1 cellular context compared by ENCODE assay signal in the genomic region with DNA sequence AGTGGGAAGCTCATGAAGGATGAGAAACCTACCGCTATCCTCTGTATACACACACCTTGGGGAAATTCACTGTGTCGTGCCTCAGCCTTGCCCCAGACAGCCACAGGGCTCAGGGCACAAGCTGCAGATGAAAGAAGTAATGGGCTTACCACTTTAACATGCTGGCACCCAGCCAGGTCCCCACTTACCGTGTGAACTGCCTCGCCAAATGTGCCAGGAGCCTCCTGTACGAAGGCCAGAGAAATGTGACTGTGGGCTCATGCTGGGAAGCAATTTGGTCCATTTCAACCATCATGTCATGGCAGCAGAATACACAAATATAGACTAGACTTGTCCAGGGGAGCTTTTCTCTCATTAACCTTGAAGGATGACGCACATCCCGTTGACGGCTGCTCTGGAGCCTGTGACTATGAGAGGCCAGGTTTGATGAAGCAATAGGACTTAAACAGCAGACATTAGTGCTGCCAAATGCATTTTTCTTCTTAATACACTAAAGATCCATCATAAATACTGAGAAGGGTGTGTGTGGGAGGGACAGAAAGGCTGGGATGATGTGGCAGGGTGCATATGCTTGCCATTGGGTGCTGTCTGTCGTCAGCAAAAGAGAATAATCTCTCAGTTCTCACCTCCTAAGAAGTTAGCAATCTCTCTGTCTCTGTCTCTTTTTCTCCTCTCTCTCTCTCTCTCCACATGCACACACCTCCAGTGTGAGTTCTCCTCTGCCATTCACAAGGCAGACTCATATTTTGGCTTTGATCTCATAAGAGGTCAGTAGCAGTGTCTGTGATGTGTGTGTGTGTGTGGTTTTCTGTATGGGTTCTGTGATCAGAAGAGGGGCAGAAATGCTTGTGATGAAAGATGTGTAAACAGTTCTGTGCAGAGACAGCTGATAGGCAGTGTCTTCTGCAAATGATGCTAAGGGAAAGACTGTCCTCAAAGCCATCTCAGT.
TF ChIP-seq lines count a peak whose summit lies in the region.

No MANE protein-coding gene starts in this region.

TF ChIP-seq in IMR-90, 13 proteins besides CTCF, POLR2A, EP300 and RAD21:
- TF ChIP-seq FOS (IDR thresholded peaks at IDR 0.05; ENCODE audit: low read depth, low read length) (no peak), BHLHE40 (IDR thresholded peaks at IDR 0.05; ENCODE audit: low read depth, low read length) (no peak), MAZ (IDR thresholded peaks at IDR 0.05; ENCODE audit: borderline replicate concordance, low read depth, low read length) (no peak), RCOR1 (IDR thresholded peaks at IDR 0.05; ENCODE audit: insufficient replicate concordance, low read length) (no peak), CEBPB (IDR thresholded peaks at IDR 0.05; ENCODE audit: low read depth, low read length) (no peak), NFE2L2 (IDR thresholded peaks at IDR 0.05; ENCODE audit: low read depth, low read length) (no peak), SMC3 (IDR thresholded peaks at IDR 0.05; ENCODE audit: low read depth, low read length) (no peak), MAFK (IDR thresholded peaks at IDR 0.05; ENCODE audit: low read depth, low read length) (no peak), MXI1 (IDR thresholded peaks at IDR 0.05; ENCODE audit: borderline replicate concordance, low read depth, low read length) (no peak), RFX5 (IDR thresholded peaks at IDR 0.05; ENCODE audit: low read depth, low read length) (no peak), CHD1 (IDR thresholded peaks at IDR 0.05; ENCODE audit: low read depth, low read length) (no peak)
- TF ChIP-seq, protein P1, sequence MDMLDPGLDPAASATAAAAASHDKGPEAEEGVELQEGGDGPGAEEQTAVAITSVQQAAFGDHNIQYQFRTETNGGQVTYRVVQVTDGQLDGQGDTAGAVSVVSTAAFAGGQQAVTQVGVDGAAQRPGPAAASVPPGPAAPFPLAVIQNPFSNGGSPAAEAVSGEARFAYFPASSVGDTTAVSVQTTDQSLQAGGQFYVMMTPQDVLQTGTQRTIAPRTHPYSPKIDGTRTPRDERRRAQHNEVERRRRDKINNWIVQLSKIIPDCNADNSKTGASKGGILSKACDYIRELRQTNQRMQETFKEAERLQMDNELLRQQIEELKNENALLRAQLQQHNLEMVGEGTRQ (IDR thresholded peaks at IDR 0.05; ENCODE audit: low read depth, low read length), result no peak
- TF ChIP-seq, protein P2, sequence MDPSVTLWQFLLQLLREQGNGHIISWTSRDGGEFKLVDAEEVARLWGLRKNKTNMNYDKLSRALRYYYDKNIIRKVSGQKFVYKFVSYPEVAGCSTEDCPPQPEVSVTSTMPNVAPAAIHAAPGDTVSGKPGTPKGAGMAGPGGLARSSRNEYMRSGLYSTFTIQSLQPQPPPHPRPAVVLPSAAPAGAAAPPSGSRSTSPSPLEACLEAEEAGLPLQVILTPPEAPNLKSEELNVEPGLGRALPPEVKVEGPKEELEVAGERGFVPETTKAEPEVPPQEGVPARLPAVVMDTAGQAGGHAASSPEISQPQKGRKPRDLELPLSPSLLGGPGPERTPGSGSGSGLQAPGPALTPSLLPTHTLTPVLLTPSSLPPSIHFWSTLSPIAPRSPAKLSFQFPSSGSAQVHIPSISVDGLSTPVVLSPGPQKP (IDR thresholded peaks at IDR 0.05; ENCODE audit: borderline replicate concordance, low read depth, low read length), result no peak
